ENCODE assay signal across 12 cellular contexts in the genomic region with DNA sequence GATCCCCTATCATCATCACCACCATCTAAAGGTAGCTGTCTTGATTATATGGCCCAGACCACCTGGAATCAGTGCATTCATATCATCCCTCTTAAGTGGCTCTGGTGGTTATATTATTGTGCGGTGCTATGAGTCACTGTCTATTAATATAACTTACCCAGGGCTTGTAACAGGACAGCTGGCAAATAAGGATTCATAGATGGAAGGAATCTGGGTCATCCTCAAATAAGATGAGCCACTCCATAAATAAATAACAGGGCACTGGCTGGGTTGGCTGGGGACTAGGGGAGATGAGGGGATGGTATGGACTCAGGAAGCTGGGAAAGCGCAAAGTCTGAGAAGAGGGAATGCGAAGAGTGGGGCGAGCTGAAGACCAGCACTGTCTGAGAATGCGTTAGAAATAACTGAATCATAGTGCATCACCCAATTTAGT.
DNase-seq lines count a peak whose midpoint lies in the region; FAIRE-seq and TF ChIP-seq lines count a peak whose summit lies in the region.
"Had no signal": no experiment of that assay in that cellular context is flagged by ENCODE, and none has a peak within 500 bp of the region (broad histone marks: within the 10 kb centered on the region; RNA-seq: fewer than 3 reads in every experiment).

No MANE protein-coding gene starts in this region.

- H3K4me1 ChIP-seq in ovary (ENCODE audit: insufficient read depth), result no peaks in the 10 kb centered on the region

- no peak for TF ChIP-seq POLR2A in GM12892 (IDR thresholded peaks at IDR 0.05; ENCODE audit: low read depth, low read length)
- TF ChIP-seq POLR2A in ovary (IDR thresholded peaks at IDR 0.05), result no peak

- H3K9me3 ChIP-seq in ovary, result no peaks in the 10 kb centered on the region
- H3K9me3 ChIP-seq: vagina had no signal

- 88 to 93% (median 89%) methylated on average over 5 of the region's 5 CpGs for WGBS in ovary, 3 donors

- no peaks in the 10 kb centered on the region for H3K36me3 Mint-ChIP-seq in chondrocyte (ENCODE audit: low read depth)
- H3K36me3 Mint-ChIP-seq: IgD-negative memory B cell had no signal

- intact Hi-C loops in ovary (cut with DNase I), result no loop called here

- TF ChIP-seq EP300 in ovary (IDR thresholded peaks at IDR 0.05), result no peak

- H3K36me3 ChIP-seq in ovary, result no peaks in the 10 kb centered on the region
- H3K36me3 ChIP-seq: vagina had no signal

- no peak for FAIRE-seq in GM12892 (lab: Jason Lieb, UNC)

- peak overlapping the region; percentile 97 for H3K27ac Mint-ChIP-seq in chondrocyte (ENCODE audit: unreplicated experiment)

- no peaks in the 10 kb centered on the region for H3K27me3 ChIP-seq in ovary
- H3K27me3 ChIP-seq: vagina had no signal

- DNase-seq in DMS53 treated with DMSO at 0.1 percent for 48 hours (lab: John Stamatoyannopoulos, UW; ENCODE audit: unreplicated experiment) (peak; percentile 96), NCI-H2227 (lab: John Stamatoyannopoulos, UW; ENCODE audit: unreplicated experiment) (peak; percentile 68), chondrocyte (ENCODE audit: low spot score) (no peak), non-pigmented ciliary epithelial cell (ENCODE audit: low read depth) (peak; percentile 62), GM12892 (ENCODE audit: insufficient read length) (no peak), HuH-7.5 (ENCODE audit: low spot score) (no peak), ovary (no peak)
- no peak for DNase-seq in activated CD4-positive, CD25-positive, alpha-beta regulatory T cell (lab: John Stamatoyannopoulos, UW)
- DNase-seq: activated CD4-positive, alpha-beta T cell treated with anti-CD3 and anti-CD28 coated beads for 48 hours; DND-41 had no signal

- no peak overlapping the region for H3K4me3 Mint-ChIP-seq in chondrocyte (ENCODE audit: unreplicated experiment)
- H3K4me3 Mint-ChIP-seq: IgD-negative memory B cell had no signal

- no peak overlapping the region for H3K4me3 ChIP-seq in ovary
- H3K4me3 ChIP-seq: vagina had no signal

- H3K27me3 Mint-ChIP-seq in chondrocyte (ENCODE audit: low read depth), result no peaks in the 10 kb centered on the region

- no peak overlapping the region for H3K27ac ChIP-seq in ovary
- H3K27ac ChIP-seq: vagina had no signal

- H3K9me3 Mint-ChIP-seq in chondrocyte (ENCODE audit: low read depth), result peaks cover under 1% of the 10 kb centered on the region

- H3K4me1 Mint-ChIP-seq in chondrocyte (ENCODE audit: low read depth), result peaks cover 37% of the 10 kb centered on the region

- no peak for TF ChIP-seq CTCF in chondrocyte (IDR thresholded peaks at IDR 0.05)
- TF ChIP-seq CTCF in ovary (IDR thresholded peaks at IDR 0.05), result no peak

Comparison
In these comparisons a context has a peak if more than half of its experiments do, and no peak if none do; other contexts are left out.
1. DNase-seq: peak in DMS53 treated with DMSO at 0.1 percent for 48 hours (single experiment), NCI-H2227 (single experiment) and non-pigmented ciliary epithelial cell (single experiment); none in chondrocyte (single experiment), activated CD4-positive, CD25-positive, alpha-beta regulatory T cell (0 of 4), GM12892 (single experiment), HuH-7.5 (single experiment) and ovary (0 of 5).